ENCODE assay signal across 7 cellular contexts in the genomic region with DNA sequence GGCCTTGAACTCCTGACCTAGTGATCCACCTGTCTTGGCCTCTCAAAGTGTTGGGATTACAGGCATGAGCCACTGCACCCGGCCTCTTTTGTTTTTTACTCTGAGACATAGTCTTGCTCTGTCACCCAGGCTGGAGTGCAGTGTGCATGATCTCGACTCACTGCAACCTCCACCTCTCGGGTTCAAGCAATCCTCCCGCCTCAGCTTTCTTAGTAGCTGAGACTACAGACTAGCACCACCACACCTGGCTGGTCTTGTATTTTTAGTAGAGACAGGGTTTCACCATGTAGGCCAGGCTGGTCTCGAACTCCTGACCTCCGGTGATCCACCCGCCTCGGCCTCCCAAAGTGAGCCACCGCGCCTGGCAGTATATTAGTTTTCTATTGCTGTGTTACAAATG. TPM values are rescaled to one million over a fixed set of nuclear protein-coding genes. Genes with fewer than 3 reads are reported as not detected.
A peak's percentile ranks its signal among the peaks of the same experiment; 100 is the strongest.
DNase-seq lines count a peak whose midpoint lies in the region; ATAC-seq lines count a peak whose summit lies in the region.
"Not testable (repeated sequence)": the region's sequence is repeated elsewhere in the genome, so short reads cannot be mapped to it uniquely, and the experiment has no call there.

No MANE protein-coding gene starts in this region.

- H3K4me1 ChIP-seq in CD4-positive, alpha-beta memory T cell (ENCODE audit: insufficient read depth, low read length), result peaks cover 77% of the 10 kb centered on the region
- H3K4me1 ChIP-seq in naive thymus-derived CD4-positive, alpha-beta T cell (ENCODE audit: control insufficient read depth in 2 of 2, insufficient read depth in 2 of 2, low read length in 2 of 2), result peaks cover 29 to 45% of the 10 kb centered on the region in 2 donors

- POLR2A ChIA-PET in CD4-positive, alpha-beta memory T cell (lab: Charles Lee; ENCODE audit: partially characterized antibody), result interaction anchor here (1.1 to 8.1 kb wide), 7 partner anchors 10 to 87 kb away, joined by 7 to 161 read pairs (median 33); a partner anchor contains a TSS
- POLR2A ChIA-PET in T-cell (lab: Charles Lee), result interaction anchor here (0.6 to 1.7 kb wide), 7 partner anchors 43 to 102 kb away, joined by 3 to 13 read pairs (median 7); no protein-coding TSS in a partner anchor
- POLR2A ChIA-PET in naive thymus-derived CD4-positive, alpha-beta T cell (lab: Charles Lee), result interaction anchor here (0.5 to 6.6 kb wide), 14 partner anchors 9 to 164 kb away, joined by 3 to 53 read pairs (median 8); a partner anchor contains a TSS

- H3K27me3 ChIP-seq in CD4-positive, alpha-beta memory T cell (ENCODE audit: insufficient read depth, low read length); naive thymus-derived CD4-positive, alpha-beta T cell (ENCODE audit: control insufficient read depth in 2 of 2, insufficient read depth in 2 of 2, low read length in 2 of 2): not testable (repeated sequence)

- not testable (repeated sequence) for H3K4me3 ChIP-seq in CD4-positive, alpha-beta memory T cell (ENCODE audit: low read length in 2 of 2); naive thymus-derived CD4-positive, alpha-beta T cell (ENCODE audit: low read length)

- not testable (repeated sequence) for H3K36me3 ChIP-seq in CD4-positive, alpha-beta memory T cell (ENCODE audit: insufficient read depth, low read length); naive thymus-derived CD4-positive, alpha-beta T cell (ENCODE audit: control insufficient read depth in 2 of 3, insufficient read depth in 3 of 3, low read length in 3 of 3)

- ATAC-seq in T-cell (replicated peaks in 1 of 4); activated CD8-positive, alpha-beta memory T cell treated with anti-CD3 and anti-CD28 coated beads, Interleukin-2, amount 10 ng/mL, durations not matched to agents 7 days and 5 days; naive thymus-derived CD4-positive, alpha-beta T cell; stimulated activated effector memory CD8-positive, alpha-beta T cell treated with anti-CD3 and anti-CD28 coated beads, Interleukin-12 subunit alpha, Interleukin-12 subunit beta, amount 100 ng/mL, for 72 hours: not testable (repeated sequence)

- H3K27me3 Mint-ChIP-seq in CD4-positive, alpha-beta memory T cell; T-cell; activated CD8-positive, alpha-beta memory T cell treated with anti-CD3 and anti-CD28 coated beads, Interleukin-2, amount 10 ng/mL, durations not matched to agents 7 days and 5 days; activated naive CD4-positive, alpha-beta T cell treated with anti-CD3 and anti-CD28 coated beads for 36 hours (ENCODE audit: low read depth); naive thymus-derived CD4-positive, alpha-beta T cell: not testable (repeated sequence)

- H3K27ac ChIP-seq in CD4-positive, alpha-beta memory T cell (ENCODE audit: low read depth, low read length), result not testable (repeated sequence)
- peak overlapping the region; percentile 40 for H3K27ac ChIP-seq in caudate nucleus (ENCODE audit: low read depth, low read length)
- peak overlapping the region; percentile 76 for H3K27ac ChIP-seq in naive thymus-derived CD4-positive, alpha-beta T cell (ENCODE audit: low read depth, low read length)

- peak overlapping the region; percentile 33 to 97 (median 92) for H3K27ac Mint-ChIP-seq in CD4-positive, alpha-beta memory T cell
- peak overlapping the region; percentile 97 for H3K27ac Mint-ChIP-seq in T-cell
- peak overlapping the region; percentile 34 for H3K27ac Mint-ChIP-seq in activated CD8-positive, alpha-beta memory T cell treated with anti-CD3 and anti-CD28 coated beads, Interleukin-2, amount 10 ng/mL, durations not matched to agents 7 days and 5 days
- H3K27ac Mint-ChIP-seq in activated naive CD4-positive, alpha-beta T cell treated with anti-CD3 and anti-CD28 coated beads for 36 hours, result peak overlapping the region; percentile 69
- peak overlapping the region; percentile 73 to 99 (median 94) for H3K27ac Mint-ChIP-seq in naive thymus-derived CD4-positive, alpha-beta T cell
- peak overlapping the region; percentile 88 for H3K27ac Mint-ChIP-seq in stimulated activated effector memory CD8-positive, alpha-beta T cell treated with anti-CD3 and anti-CD28 coated beads, Interleukin-12 subunit alpha, Interleukin-12 subunit beta, amount 100 ng/mL, for 72 hours

- H3K4me3 Mint-ChIP-seq in CD4-positive, alpha-beta memory T cell; T-cell; activated CD8-positive, alpha-beta memory T cell treated with anti-CD3 and anti-CD28 coated beads, Interleukin-2, amount 10 ng/mL, durations not matched to agents 7 days and 5 days; activated naive CD4-positive, alpha-beta T cell treated with anti-CD3 and anti-CD28 coated beads for 36 hours; stimulated activated effector memory CD8-positive, alpha-beta T cell treated with anti-CD3 and anti-CD28 coated beads, Interleukin-12 subunit alpha, Interleukin-12 subunit beta, amount 100 ng/mL, for 72 hours: not testable (repeated sequence)
- peak overlapping the region in 4 of 10 donors; percentile 11 to 87 (median 16) for H3K4me3 Mint-ChIP-seq in naive thymus-derived CD4-positive, alpha-beta T cell

- intact Hi-C loops in CD4-positive, alpha-beta memory T cell (cut with micrococcal nuclease); activated naive CD4-positive, alpha-beta T cell treated with anti-CD3 and anti-CD28 coated beads for 36 hours (cut with micrococcal nuclease); naive thymus-derived CD4-positive, alpha-beta T cell (cut with micrococcal nuclease): not testable (repeated sequence)

- CTCF ChIA-PET in CD4-positive, alpha-beta memory T cell (lab: Charles Lee; ENCODE audit: partially characterized antibody), result interaction anchor here (0.6 to 29.3 kb wide), 12 partner anchors 10 to 756 kb away, joined by 3 to 605 read pairs (median 7); a partner anchor contains a TSS
- CTCF ChIA-PET in T-cell (lab: Charles Lee), result interaction anchor here (0.5 to 2.7 kb wide), 6 partner anchors 10 to 141 kb away, joined by 4 to 15 read pairs (median 6); a partner anchor contains a TSS
- CTCF ChIA-PET in activated CD8-positive, alpha-beta memory T cell treated with anti-CD3 and anti-CD28 coated beads, Interleukin-2, amount 10 ng/mL, durations not matched to agents 7 days and 5 days (lab: Charles Lee), result interaction anchor here (0.8 to 7.3 kb wide), 13 partner anchors 9 to 282 kb away, joined by 3 to 144 read pairs (median 5); a partner anchor contains a TSS
- CTCF ChIA-PET in activated naive CD4-positive, alpha-beta T cell treated with anti-CD3 and anti-CD28 coated beads for 36 hours (lab: Charles Lee), result interaction anchor here (0.6 to 8.1 kb wide), 15 partner anchors 10 to 217 kb away, joined by 3 to 167 read pairs (median 9); no protein-coding TSS in a partner anchor
- CTCF ChIA-PET in naive thymus-derived CD4-positive, alpha-beta T cell (lab: Charles Lee), result interaction anchor here (0.7 to 4.2 kb wide), 13 partner anchors 10 to 89 kb away, joined by 3 to 33 read pairs (median 5); a partner anchor contains a TSS

- H3K4me1 Mint-ChIP-seq in CD4-positive, alpha-beta memory T cell, result peaks cover 49 to 81% (median 65%) of the 10 kb centered on the region in 4 donors
- H3K4me1 Mint-ChIP-seq in T-cell, result peaks cover 82 to 84% (median 83%) of the 10 kb centered on the region in 3 donors
- H3K4me1 Mint-ChIP-seq in activated CD8-positive, alpha-beta memory T cell treated with anti-CD3 and anti-CD28 coated beads, Interleukin-2, amount 10 ng/mL, durations not matched to agents 7 days and 5 days, result peaks cover 64% of the 10 kb centered on the region
- peaks cover 80% of the 10 kb centered on the region for H3K4me1 Mint-ChIP-seq in activated naive CD4-positive, alpha-beta T cell treated with anti-CD3 and anti-CD28 coated beads for 36 hours (ENCODE audit: low read depth)
- peaks cover 52 to 96% (median 72%) of the 10 kb centered on the region in 7 donors for H3K4me1 Mint-ChIP-seq in naive thymus-derived CD4-positive, alpha-beta T cell
- H3K4me1 Mint-ChIP-seq in stimulated activated effector memory CD8-positive, alpha-beta T cell treated with anti-CD3 and anti-CD28 coated beads, Interleukin-12 subunit alpha, Interleukin-12 subunit beta, amount 100 ng/mL, for 72 hours, result peaks cover 57% of the 10 kb centered on the region

- H3K36me3 Mint-ChIP-seq in CD4-positive, alpha-beta memory T cell, result peaks cover 10 to 18% of the 10 kb centered on the region in 2 donors
- H3K36me3 Mint-ChIP-seq in T-cell, result peaks cover 38% of the 10 kb centered on the region
- peaks cover 27% of the 10 kb centered on the region for H3K36me3 Mint-ChIP-seq in activated CD8-positive, alpha-beta memory T cell treated with anti-CD3 and anti-CD28 coated beads, Interleukin-2, amount 10 ng/mL, durations not matched to agents 7 days and 5 days
- H3K36me3 Mint-ChIP-seq in activated naive CD4-positive, alpha-beta T cell treated with anti-CD3 and anti-CD28 coated beads for 36 hours (ENCODE audit: low read depth), result peaks cover 14% of the 10 kb centered on the region
- peaks cover 0 to 27% (median 21%) of the 10 kb centered on the region in 5 donors for H3K36me3 Mint-ChIP-seq in naive thymus-derived CD4-positive, alpha-beta T cell
- peaks cover 17% of the 10 kb centered on the region for H3K36me3 Mint-ChIP-seq in stimulated activated effector memory CD8-positive, alpha-beta T cell treated with anti-CD3 and anti-CD28 coated beads, Interleukin-12 subunit alpha, Interleukin-12 subunit beta, amount 100 ng/mL, for 72 hours

- not testable (repeated sequence) for H3K9me3 ChIP-seq in CD4-positive, alpha-beta memory T cell (ENCODE audit: control insufficient read depth in 1 of 2, low read length in 2 of 2); naive thymus-derived CD4-positive, alpha-beta T cell (ENCODE audit: control insufficient read depth in 2 of 3, low read length in 3 of 3)

- not testable (repeated sequence) for DNase-seq in CD4-positive, alpha-beta memory T cell; T-cell; activated CD8-positive, alpha-beta memory T cell treated with anti-CD3 and anti-CD28 coated beads, Interleukin-2, amount 10 ng/mL, durations not matched to agents 7 days and 5 days; caudate nucleus (lab: John Stamatoyannopoulos, UW); naive thymus-derived CD4-positive, alpha-beta T cell; stimulated activated effector memory CD8-positive, alpha-beta T cell treated with anti-CD3 and anti-CD28 coated beads, Interleukin-12 subunit alpha, Interleukin-12 subunit beta, amount 100 ng/mL, for 72 hours (ENCODE audit: low spot score in 2 of 2)
- peak; percentile 50 for DNase-seq in activated naive CD4-positive, alpha-beta T cell treated with anti-CD3 and anti-CD28 coated beads for 36 hours

- H3K9me3 Mint-ChIP-seq in CD4-positive, alpha-beta memory T cell; T-cell; activated CD8-positive, alpha-beta memory T cell treated with anti-CD3 and anti-CD28 coated beads, Interleukin-2, amount 10 ng/mL, durations not matched to agents 7 days and 5 days (ENCODE audit: low read depth); activated naive CD4-positive, alpha-beta T cell treated with anti-CD3 and anti-CD28 coated beads for 36 hours; naive thymus-derived CD4-positive, alpha-beta T cell; stimulated activated effector memory CD8-positive, alpha-beta T cell treated with anti-CD3 and anti-CD28 coated beads, Interleukin-12 subunit alpha, Interleukin-12 subunit beta, amount 100 ng/mL, for 72 hours: not testable (repeated sequence)

RNA-seq across cellular contexts. Expression of a gene that starts 11.5 kb away (rescaled TPM):
- total RNA-seq in CD4-positive, alpha-beta memory T cell, result 10 to 100 TPM; 68.4 to 71.2 TPM
- polyA plus RNA-seq in CD4-positive, alpha-beta memory T cell, result 100 to 1,000 TPM; 109 to 124 TPM
- total RNA-seq in T-cell, result 100 to 1,000 TPM in 3 of 5 donors, 10 to 100 TPM in 2; 82.6 to 132 (median 111) TPM
- 10 to 100 TPM; 44.9 to 67.6 TPM for total RNA-seq in activated CD8-positive, alpha-beta memory T cell treated with anti-CD3 and anti-CD28 coated beads, Interleukin-2, amount 10 ng/mL, durations not matched to agents 7 days and 5 days
- 10 to 100 TPM; 58.7 to 60.0 TPM for total RNA-seq in activated naive CD4-positive, alpha-beta T cell treated with anti-CD3 and anti-CD28 coated beads for 36 hours
- 100 to 1,000 TPM in 2 of 5 experiments, 10 to 100 TPM in 3; 53.1 to 108 (median 99.6) TPM for total RNA-seq in naive thymus-derived CD4-positive, alpha-beta T cell
- polyA plus RNA-seq in naive thymus-derived CD4-positive, alpha-beta T cell, result 100 to 1,000 TPM; 117 to 148 TPM

RNA-seq across cellular contexts. Expression of a gene that starts 22.2 kb away (rescaled TPM):
- total RNA-seq in CD4-positive, alpha-beta memory T cell, result 10 to 100 TPM; 46.9 to 48.8 TPM
- 10 to 100 TPM; 34.5 to 49.8 TPM for polyA plus RNA-seq in CD4-positive, alpha-beta memory T cell
- 10 to 100 TPM; 28.1 to 49.9 (median 37.7) TPM for total RNA-seq in T-cell
- 10 to 100 TPM; 52.8 to 63.2 TPM for total RNA-seq in activated CD8-positive, alpha-beta memory T cell treated with anti-CD3 and anti-CD28 coated beads, Interleukin-2, amount 10 ng/mL, durations not matched to agents 7 days and 5 days
- 10 to 100 TPM; 67.8 to 70.7 TPM for total RNA-seq in activated naive CD4-positive, alpha-beta T cell treated with anti-CD3 and anti-CD28 coated beads for 36 hours
- total RNA-seq in naive thymus-derived CD4-positive, alpha-beta T cell, result 10 to 100 TPM; 35.8 to 54.4 (median 40.5) TPM
- polyA plus RNA-seq in naive thymus-derived CD4-positive, alpha-beta T cell, result 10 to 100 TPM; 30.4 to 37.1 TPM

Comparison
In these comparisons a context has a peak if more than half of its experiments do, and no peak if none do; other contexts are left out.
1. H3K27ac Mint-ChIP-seq: peak in every context shown above with its lines; median percentile 97 in T-cell; 94 in naive thymus-derived CD4-positive, alpha-beta T cell; 92 in CD4-positive, alpha-beta memory T cell; 88 in stimulated activated effector memory CD8-positive, alpha-beta T cell treated with anti-CD3 and anti-CD28 coated beads, Interleukin-12 subunit alpha, Interleukin-12 subunit beta, amount 100 ng/mL, for 72 hours; 69 in activated naive CD4-positive, alpha-beta T cell treated with anti-CD3 and anti-CD28 coated beads for 36 hours; 34 in activated CD8-positive, alpha-beta memory T cell treated with anti-CD3 and anti-CD28 coated beads, Interleukin-2, amount 10 ng/mL, durations not matched to agents 7 days and 5 days.